In genomic region chr17:56912105-56912999, GRCh38 we compare ENCODE assay signal across 1 cellular context.
TF ChIP-seq lines count a peak whose summit lies in the region.

No MANE protein-coding gene starts in this region.

TF ChIP-seq in K562, 482 proteins besides CTCF, POLR2A, EP300 and RAD21 (continued from another document and continues in another):
- TF ChIP-seq ZNF592 (IDR thresholded peaks at IDR 0.05) (0 out of 2 replicates have a peak, but pooled peaks have one; percentile 28), CEBPB (tag; IDR thresholded peaks at IDR 0.05) (peak; percentile 64), FOXP4 (CRISPR knock-in tag; IDR thresholded peaks at IDR 0.05; ENCODE audit: borderline replicate concordance) (no peak), L3MBTL2 (IDR thresholded peaks at IDR 0.05) (peak; percentile 39; the same call in 1 of the 2 replicates), ZBTB26 (CRISPR knock-in tag; IDR thresholded peaks at IDR 0.05) (no peak), XRCC5 (IDR thresholded peaks at IDR 0.05; ENCODE audit: low read depth, low read length) (no peak), GABPB1 (CRISPR knock-in tag; IDR thresholded peaks at IDR 0.05) (peak; percentile 28; the same call in 1 of the 2 replicates), CEBPG (CRISPR knock-in tag; IDR thresholded peaks at IDR 0.05) (peak; percentile 32; the same call in 1 of the 2 replicates), CEBPG (tag; conservative IDR thresholded peaks at IDR 0.05 in 1 of 2, IDR thresholded peaks at IDR 0.05 in 1 of 2) (peak; percentile 21 to 40; a peak in 2 of 4 replicates), CREB5 (CRISPR knock-in tag; IDR thresholded peaks at IDR 0.05) (no peak), ZNF174 (CRISPR knock-in tag; IDR thresholded peaks at IDR 0.05) (no peak), TAF1 (IDR thresholded peaks at IDR 0.05; ENCODE audit: control insufficient read depth, extremely low read depth, insufficient read depth, low read length, severe bottlenecking) (no peak), ATF2 (CRISPR knock-in tag; IDR thresholded peaks at IDR 0.05) (no peak), BRF2 (IDR thresholded peaks at IDR 0.05; ENCODE audit: borderline replicate concordance, insufficient read depth, insufficient read length) (no peak), ELF2 (CRISPR knock-in tag; IDR thresholded peaks at IDR 0.05) (no peak), EP400 (IDR thresholded peaks at IDR 0.05) (peak; percentile 79), BMI1 (IDR thresholded peaks at IDR 0.05; ENCODE audit: low read length) (no peak), ZNF212 (CRISPR knock-in tag; IDR thresholded peaks at IDR 0.05) (no peak), ZNF766 (CRISPR knock-in tag; conservative IDR thresholded peaks at IDR 0.05) (no peak), MAX (CRISPR knock-in tag; IDR thresholded peaks at IDR 0.05) (no peak; the same call in 1 of the 2 replicates), KDM5B (IDR thresholded peaks at IDR 0.05; ENCODE audit: insufficient replicate concordance, low read depth, low read length) (peak; percentile 25), PHB2 (IDR thresholded peaks at IDR 0.05; ENCODE audit: low read depth) (no peak), UBTF (IDR thresholded peaks at IDR 0.05; ENCODE audit: borderline replicate concordance in 1 of 2, low read depth in 2 of 2, low read length in 2 of 2) (0 out of 4 replicates have a peak, but pooled peaks of 1 of the 2 experiments have one; percentile 39), RBM39 (optimal IDR thresholded peaks at IDR 0.05; ENCODE audit: low read depth, low read length) (no peak), HDAC2 (IDR thresholded peaks at IDR 0.05) (no peak), NKRF (IDR thresholded peaks at IDR 0.05; ENCODE audit: borderline replicate concordance) (peak; percentile 13; the same call in 1 of the 2 replicates), SMAD1 (IDR thresholded peaks at IDR 0.05; ENCODE audit: low read depth, low read length, partially characterized antibody) (no peak), SAP30 (IDR thresholded peaks at IDR 0.05; ENCODE audit: borderline replicate concordance, insufficient read depth, low read depth, low read length, poor library complexity, severe bottlenecking) (peak; percentile 11), POLR2H (tag; IDR thresholded peaks at IDR 0.05; ENCODE audit: low read depth) (0 out of 2 replicates have a peak, but pooled peaks have one; percentile 27), ATF4 (CRISPR knock-in tag; IDR thresholded peaks at IDR 0.05) (peak; percentile 2; the same call in 1 of the 2 replicates), PCBP1 (IDR thresholded peaks at IDR 0.05; ENCODE audit: low read depth, low read length, poor library complexity, severe bottlenecking) (no peak), ATF3 (IDR thresholded peaks at IDR 0.05) (0 out of 2 replicates have a peak, but pooled peaks have one; percentile 21), ATF3 (CRISPR knock-in tag; conservative IDR thresholded peaks at IDR 0.05) (no peak), PRMT5 (CRISPR knock-in tag; IDR thresholded peaks at IDR 0.05) (no peak)
